17 cellular contexts compared by ENCODE assay signal in the genomic region with DNA sequence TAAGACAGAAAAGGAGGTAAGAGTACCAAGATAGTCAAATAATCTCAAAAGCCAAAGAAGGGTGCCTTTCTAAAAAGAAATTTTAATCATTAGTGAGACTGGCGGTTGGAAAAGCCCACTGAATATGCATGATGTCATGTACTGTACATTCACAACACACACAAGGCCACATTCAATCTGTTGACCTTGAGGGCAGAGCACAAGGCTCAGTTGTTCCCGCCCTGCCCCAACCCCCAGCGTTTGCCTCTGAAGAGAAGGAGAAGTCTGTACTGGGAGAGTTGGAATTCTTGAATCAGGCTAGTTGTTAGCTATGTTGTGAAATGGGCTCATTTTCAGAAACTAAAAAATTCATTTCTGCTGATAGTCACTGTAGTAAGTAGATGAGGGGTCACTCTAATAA. TPM values are rescaled to one million over a fixed set of nuclear protein-coding genes. Genes with fewer than 3 reads are reported as not detected.
DNase-seq lines count a peak whose midpoint lies in the region; ATAC-seq and TF ChIP-seq lines count a peak whose summit lies in the region.
"Had no signal": no experiment of that assay in that cellular context is flagged by ENCODE, and none has a peak within 500 bp of the region (broad histone marks: within the 10 kb centered on the region; RNA-seq: fewer than 3 reads in every experiment).

No MANE protein-coding gene starts in this region.

- H2BK5ac ChIP-seq in mesendoderm (ENCODE audit: low read length), result no peak overlapping the region

- no peak overlapping the region for H2AK5ac ChIP-seq in mesendoderm (ENCODE audit: low read length)

- H3K27ac Mint-ChIP-seq in effector memory CD8-positive, alpha-beta T cell, result peak overlapping the region in 1 of 2 donors; percentile 42
- H3K27ac Mint-ChIP-seq: CD14-positive monocyte had no signal

- no peak overlapping the region for H2BK15ac ChIP-seq in mesendoderm (replicated peaks; ENCODE audit: low read depth)

- H3K23ac ChIP-seq in mesendoderm (ENCODE audit: low read length), result no peak overlapping the region

- H3K4me3 ChIP-seq in body of pancreas (no peak overlapping the region), mesendoderm (ENCODE audit: low read length) (no peak overlapping the region)
- H3K4me3 ChIP-seq: right atrium auricular region, thoracic aorta had no signal

- H3K9me3 Mint-ChIP-seq in effector memory CD8-positive, alpha-beta T cell, result no peaks in the 10 kb centered on the region

- H3K56ac ChIP-seq in mesendoderm (ENCODE audit: low read length), result no peak overlapping the region

- no peak overlapping the region for H4K8ac ChIP-seq in mesendoderm (ENCODE audit: low read depth, low read length)

- H3K4me1 ChIP-seq in body of pancreas (peaks cover 10% of the 10 kb centered on the region), mesendoderm (ENCODE audit: control insufficient read depth, low read depth, low read length) (no peaks in the 10 kb centered on the region)
- H3K4me1 ChIP-seq: right atrium auricular region had no signal

- H3K27ac ChIP-seq in body of pancreas, result peak overlapping the region in 1 of 4 donors; percentile 5
- H3K27ac ChIP-seq in mesendoderm (ENCODE audit: low read depth, low read length), result no peak overlapping the region
- H3K27ac ChIP-seq: HL-60, right atrium auricular region, thoracic aorta had no signal

- ATAC-seq in body of pancreas, result peak; percentile 97
- ATAC-seq in effector memory CD8-positive, alpha-beta T cell (replicated peaks), result no peak
- ATAC-seq: Right ventricle myocardium inferior had no signal

- WGBS in body of pancreas, 2 donors, result 12 to 14% methylated on average over 3 of the region's 3 CpGs
- no CpG with 5 or more reads among the region's 3 CpGs for WGBS in mesendoderm (ENCODE audit: extremely low coverage, insufficient coverage, low lambda C conversion rate)

- H3K4me1 Mint-ChIP-seq in effector memory CD8-positive, alpha-beta T cell (ENCODE audit: low read depth in 2 of 2), result peaks cover 0 to 2% of the 10 kb centered on the region in 2 donors
- H3K4me1 Mint-ChIP-seq: CD14-positive monocyte had no signal

- H4K5ac ChIP-seq in mesendoderm (ENCODE audit: low read length), result no peak overlapping the region

- DNase-seq in COLO829 (ENCODE audit: low spot score) (peak; percentile 83), body of pancreas (peak; percentile 62 to 74 (median 69)), inferior parietal cortex (ENCODE audit: extremely low spot score) (peak; percentile 58), pons (ENCODE audit: low spot score) (peak; percentile 93), NCI-H146 (lab: John Stamatoyannopoulos, UW) (no peak), mesendoderm (no peak), NOMO-1 (lab: John Stamatoyannopoulos, UW; ENCODE audit: unreplicated experiment in 2 of 2) (no peak)
- no peak for DNase-seq in effector memory CD8-positive, alpha-beta T cell
- DNase-seq: dermis blood vessel endothelial cell; kidney glomerular epithelial cell; NCI-H1694; stimulated activated CD4-positive, alpha-beta T cell treated with anti-CD3 and anti-CD28 coated beads, Interleukin-15, amount 100 ng/mL, for 24 hours had no signal

- intact Hi-C loops in body of pancreas (cut with DNase I), result no loop called here

- no peak overlapping the region for H3K4me3 Mint-ChIP-seq in effector memory CD8-positive, alpha-beta T cell
- H3K4me3 Mint-ChIP-seq: CD14-positive monocyte had no signal

- no peaks in the 10 kb centered on the region for H3K79me2 ChIP-seq in mesendoderm (ENCODE audit: control insufficient read depth, insufficient read depth, low read length)

- H3K27me3 Mint-ChIP-seq in effector memory CD8-positive, alpha-beta T cell, result no peaks in the 10 kb centered on the region

- H3K4me2 ChIP-seq in mesendoderm (ENCODE audit: low read length), result no peak overlapping the region

- H2BK120ac ChIP-seq in mesendoderm (ENCODE audit: low read depth, low read length), result no peak overlapping the region

- H3K36me3 ChIP-seq in body of pancreas (replicated peaks in 1 of 2; ENCODE audit: insufficient read depth in 1 of 2, low read depth in 2 of 2) (no peaks in the 10 kb centered on the region), mesendoderm (ENCODE audit: control insufficient read depth, insufficient read depth, low read length) (no peaks in the 10 kb centered on the region)
- H3K36me3 ChIP-seq: right atrium auricular region, thoracic aorta had no signal

- H3K79me1 ChIP-seq in mesendoderm (ENCODE audit: low read length), result no peaks in the 10 kb centered on the region

- no peak for TF ChIP-seq CTCF in body of pancreas (IDR thresholded peaks at IDR 0.05)

- H3K27me3 ChIP-seq in body of pancreas (no peaks in the 10 kb centered on the region), mesendoderm (ENCODE audit: insufficient read depth, low read length, poor library complexity) (no peaks in the 10 kb centered on the region)
- H3K27me3 ChIP-seq: right atrium auricular region had no signal

- no peaks in the 10 kb centered on the region for H3K36me3 Mint-ChIP-seq in effector memory CD8-positive, alpha-beta T cell (ENCODE audit: insufficient read depth)
- H3K36me3 Mint-ChIP-seq: CD14-positive monocyte had no signal

- no peak overlapping the region for H3K4ac ChIP-seq in mesendoderm (ENCODE audit: low read depth, low read length)

- no peaks in the 10 kb centered on the region for H3K9me3 ChIP-seq in body of pancreas
- H3K9me3 ChIP-seq: right atrium auricular region, thoracic aorta had no signal

- no peak overlapping the region for H3K18ac ChIP-seq in mesendoderm (ENCODE audit: low read length)

- H3K9ac ChIP-seq in mesendoderm (ENCODE audit: low read length), result no peak overlapping the region

- no peak for TF ChIP-seq POLR2A in body of pancreas (IDR thresholded peaks at IDR 0.05)

RNA-seq across cellular contexts. Expression of gene NID2, which starts 50.2 kb away (rescaled TPM):
- 10 to 100 TPM; 34.6 to 37.6 TPM for total RNA-seq in body of pancreas
- 0.63 TPM for polyA plus RNA-seq in mesendoderm (2013, experiment 1 of 2)
- 0.69 TPM for polyA plus RNA-seq in mesendoderm (2013, experiment 2 of 2)
- polyA plus RNA-seq: CD14-positive monocyte had no signal

Comparison
In these comparisons a context has a peak if more than half of its experiments do, and no peak if none do; other contexts are left out.
1. DNase-seq: peak in COLO829 (single experiment), body of pancreas (4 of 4), inferior parietal cortex (single experiment) and pons (single experiment); none in NCI-H146 (single experiment), mesendoderm (single experiment), effector memory CD8-positive, alpha-beta T cell (0 of 3) and NOMO-1 (0 of 2).